Comparison of ENCODE assay signal across 26 cellular contexts in genomic region chr5:116444373-116445058, GRCh38.
A peak's percentile ranks its signal among the peaks of the same experiment; 100 is the strongest.
DNase-seq lines count a peak whose midpoint lies in the region; ATAC-seq, FAIRE-seq and TF ChIP-seq lines count a peak whose summit lies in the region.
"Had no signal": no experiment of that assay in that cellular context is flagged by ENCODE, and none has a peak within 500 bp of the region (broad histone marks: within the 10 kb centered on the region; RNA-seq: fewer than 3 reads in every experiment).

No MANE protein-coding gene starts in this region.

- no peak overlapping the region for H3K4me3 Mint-ChIP-seq in progenitor cell of endocrine pancreas (ENCODE audit: low read depth)
- H3K4me3 Mint-ChIP-seq: activated naive CD8-positive, alpha-beta T cell treated with anti-CD3 and anti-CD28 coated beads, Interleukin-2, amount 10 ng/mL, durations not matched to agents 7 days and 5 days; B cell; CD8-positive, alpha-beta memory T cell; stimulated activated naive CD8-positive, alpha-beta T cell treated with anti-CD3 and anti-CD28 coated beads, Interleukin-15, Interleukin-2, amounts not matched to agents 100 ng/mL and 50 ng/mL, for 24 hours; type B pancreatic cell had no signal

- ATAC-seq in SK-N-SH treated with all-trans-retinoic acid at 6 μM for 48 hours = no peak
- ATAC-seq in GM21515 (IDR thresholded peaks at IDR 0.05; ENCODE audit: unreplicated experiment) = no peak

- peak overlapping the region; percentile 41 for H3K27ac Mint-ChIP-seq in progenitor cell of endocrine pancreas
- H3K27ac Mint-ChIP-seq: activated naive CD8-positive, alpha-beta T cell treated with anti-CD3 and anti-CD28 coated beads, Interleukin-2, amount 10 ng/mL, durations not matched to agents 7 days and 5 days; B cell; CD8-positive, alpha-beta memory T cell; naive B cell; stimulated activated naive CD8-positive, alpha-beta T cell treated with anti-CD3 and anti-CD28 coated beads, Interleukin-15, Interleukin-2, amounts not matched to agents 100 ng/mL and 50 ng/mL, for 24 hours; type B pancreatic cell had no signal

- TF ChIP-seq CTCF in progenitor cell of endocrine pancreas (IDR thresholded peaks at IDR 0.05; ENCODE audit: unreplicated experiment) = no peak

- no peaks in the 10 kb centered on the region for H3K9me3 Mint-ChIP-seq in progenitor cell of endocrine pancreas (ENCODE audit: low read depth)
- H3K9me3 Mint-ChIP-seq: activated naive CD8-positive, alpha-beta T cell treated with anti-CD3 and anti-CD28 coated beads, Interleukin-2, amount 10 ng/mL, durations not matched to agents 7 days and 5 days; naive B cell; stimulated activated naive CD8-positive, alpha-beta T cell treated with anti-CD3 and anti-CD28 coated beads, Interleukin-15, Interleukin-2, amounts not matched to agents 100 ng/mL and 50 ng/mL, for 24 hours; type B pancreatic cell had no signal

- DNase-seq in NCI-H2029 treated with DMSO at 0.1 percent for 48 hours (lab: John Stamatoyannopoulos, UW) (peak; percentile 0), NCI-H2029 (lab: John Stamatoyannopoulos, UW) (no peak), NCI-H69 (lab: John Stamatoyannopoulos, UW) (peak; percentile 91), progenitor cell of endocrine pancreas (ENCODE audit: low spot score, unreplicated experiment) (no peak), T-helper 2 cell (no peak)
- DNase-seq: activated gamma-delta T cell; activated naive CD8-positive, alpha-beta T cell treated with anti-CD3 and anti-CD28 coated beads, Interleukin-2, amount 10 ng/mL, durations not matched to agents 7 days and 5 days; CD8-positive, alpha-beta memory T cell; central memory CD4-positive, alpha-beta T cell; DND-41; left ventricle myocardium inferior; naive B cell; NCI-H1092; NCI-H2081 treated with DMSO at 0.1 percent for 48 hours; NCI-H524 treated with DMSO at 0.1 percent for 48 hours; retina; small intestine had no signal

- H3K36me3 Mint-ChIP-seq in progenitor cell of endocrine pancreas (ENCODE audit: insufficient read depth) = peaks cover 28% of the 10 kb centered on the region

- no peaks in the 10 kb centered on the region for H3K27me3 Mint-ChIP-seq in progenitor cell of endocrine pancreas
- H3K27me3 Mint-ChIP-seq: activated naive CD8-positive, alpha-beta T cell treated with anti-CD3 and anti-CD28 coated beads, Interleukin-2, amount 10 ng/mL, durations not matched to agents 7 days and 5 days; B cell; CD8-positive, alpha-beta memory T cell; naive B cell; stimulated activated naive CD8-positive, alpha-beta T cell treated with anti-CD3 and anti-CD28 coated beads, Interleukin-15, Interleukin-2, amounts not matched to agents 100 ng/mL and 50 ng/mL, for 24 hours; type B pancreatic cell had no signal

- H3K4me1 Mint-ChIP-seq in progenitor cell of endocrine pancreas (ENCODE audit: low read depth) = peaks cover 41% of the 10 kb centered on the region
- H3K4me1 Mint-ChIP-seq: activated naive CD8-positive, alpha-beta T cell treated with anti-CD3 and anti-CD28 coated beads, Interleukin-2, amount 10 ng/mL, durations not matched to agents 7 days and 5 days; B cell; CD8-positive, alpha-beta memory T cell had no signal

- peak; percentile 46 for FAIRE-seq in endometrium (lab: Jason Lieb, UNC)
- FAIRE-seq: astrocyte, GM19239, H54, small intestine had no signal

TF ChIP-seq in SK-N-SH treated with all-trans-retinoic acid at 6 μM for 48 hours, 23 proteins besides CTCF, POLR2A, EP300 and RAD21:
- TF ChIP-seq ZNF565 (CRISPR knock-in tag; conservative IDR thresholded peaks at IDR 0.05; ENCODE audit: low read depth) = no peak
- TF ChIP-seq TCF4 (CRISPR knock-in tag; IDR thresholded peaks at IDR 0.05; ENCODE audit: borderline replicate concordance) = no peak
- no peak for TF ChIP-seq TSHZ2 (CRISPR knock-in tag; IDR thresholded peaks at IDR 0.05)
- TF ChIP-seq PPARA (CRISPR knock-in tag; IDR thresholded peaks at IDR 0.05; ENCODE audit: borderline replicate concordance) = no peak
- no peak for TF ChIP-seq ZC3H10 (CRISPR knock-in tag; IDR thresholded peaks at IDR 0.05)
- TF ChIP-seq TOX (CRISPR knock-in tag; IDR thresholded peaks at IDR 0.05; ENCODE audit: borderline replicate concordance) = no peak
- no peak for TF ChIP-seq ZFP30 (CRISPR knock-in tag; IDR thresholded peaks at IDR 0.05)
- TF ChIP-seq CREB5 (CRISPR knock-in tag; IDR thresholded peaks at IDR 0.05; ENCODE audit: low read depth) = no peak
- TF ChIP-seq PATZ1 (CRISPR knock-in tag; IDR thresholded peaks at IDR 0.05; ENCODE audit: borderline replicate concordance) = no peak
- no peak for TF ChIP-seq ZNF70 (CRISPR knock-in tag; IDR thresholded peaks at IDR 0.05)
- no peak for TF ChIP-seq CSRNP3 (CRISPR knock-in tag; IDR thresholded peaks at IDR 0.05)
- no peak for TF ChIP-seq GLIS3 (CRISPR knock-in tag; IDR thresholded peaks at IDR 0.05)

Comparison
In these comparisons a context has a peak if more than half of its experiments do, and no peak if none do; other contexts are left out.
1. DNase-seq: peak in NCI-H2029 treated with DMSO at 0.1 percent for 48 hours (single experiment) and NCI-H69 (single experiment); none in NCI-H2029 (single experiment), progenitor cell of endocrine pancreas (single experiment) and T-helper 2 cell (0 of 5).